Comparison of ENCODE assay signal across 13 cellular contexts in genomic region chr5:172503925-172504730, GRCh38. TPM values are rescaled to one million over a fixed set of nuclear protein-coding genes. Genes with fewer than 3 reads are reported as not detected.
DNase-seq lines count a peak whose midpoint lies in the region; ATAC-seq, FAIRE-seq and TF ChIP-seq lines count a peak whose summit lies in the region.
"Had no signal": no experiment of that assay in that cellular context is flagged by ENCODE, and none has a peak within 500 bp of the region (broad histone marks: within the 10 kb centered on the region; RNA-seq: fewer than 3 reads in every experiment).

No MANE protein-coding gene starts in this region.

- H3K9me3 ChIP-seq in right lobe of liver = no peaks in the 10 kb centered on the region
- H3K9me3 ChIP-seq in HepG2 (ENCODE audit: low read length) = no peaks in the 10 kb centered on the region
- H3K9me3 ChIP-seq in prostate gland = no peaks in the 10 kb centered on the region

- TF ChIP-seq CTCF in right lobe of liver (IDR thresholded peaks at IDR 0.05) (no peak), HepG2 (CRISPR knock-in tag; IDR thresholded peaks at IDR 0.05) (no peak), prostate gland (IDR thresholded peaks at IDR 0.05) (no peak)

- CTCF ChIA-PET in HepG2 (lab: Yijun Ruan, JAX; ENCODE audit: low intra/inter-chr PET ratio, low total read pairs) = no interaction called here
- CTCF ChIA-PET in activated naive CD4-positive, alpha-beta T cell treated with anti-CD3 and anti-CD28 coated beads, Interleukin-2, amount 10 ng/mL, durations not matched to agents 7 days and 5 days (lab: Charles Lee) = no interaction called here

- H3K4me1 ChIP-seq in right lobe of liver = no peaks in the 10 kb centered on the region
- H3K4me1 ChIP-seq in HepG2 (ENCODE audit: insufficient read depth, low read length) = no peaks in the 10 kb centered on the region
- no peaks in the 10 kb centered on the region for H3K4me1 ChIP-seq in prostate gland (replicated peaks)

- H3K27ac Mint-ChIP-seq in activated naive CD4-positive, alpha-beta T cell treated with anti-CD3 and anti-CD28 coated beads, Interleukin-2, amount 10 ng/mL, durations not matched to agents 7 days and 5 days = no peak overlapping the region

- no peak for TF ChIP-seq POLR2A in right lobe of liver (IDR thresholded peaks at IDR 0.05)
- TF ChIP-seq POLR2A in HepG2 (IDR thresholded peaks at IDR 0.05; ENCODE audit: insufficient read depth in 1 of 2, low read depth in 2 of 2, low read length in 2 of 2) = no peak
- no peak for TF ChIP-seq POLR2A in prostate gland (IDR thresholded peaks at IDR 0.05)

- H2AFZ ChIP-seq in HepG2 (ENCODE audit: low read length) = no peak overlapping the region

- no peak overlapping the region for H3K4me2 ChIP-seq in HepG2 (ENCODE audit: low read depth, low read length)

- H3K27me3 ChIP-seq in right lobe of liver = no peaks in the 10 kb centered on the region
- peaks cover 3 to 8% of the 10 kb centered on the region in 2 experiments; a peak in 1 of 5 replicates for H3K27me3 ChIP-seq in HepG2 (ENCODE audit: control insufficient read depth in 1 of 2, insufficient read depth in 2 of 2, low read length in 2 of 2)
- no peaks in the 10 kb centered on the region for H3K27me3 ChIP-seq in prostate gland (replicated peaks; ENCODE audit: insufficient read depth)

- H3K27me3 Mint-ChIP-seq in activated naive CD4-positive, alpha-beta T cell treated with anti-CD3 and anti-CD28 coated beads, Interleukin-2, amount 10 ng/mL, durations not matched to agents 7 days and 5 days = peaks cover 20% of the 10 kb centered on the region

- no peak for ATAC-seq in right lobe of liver
- no peak for ATAC-seq in HepG2
- ATAC-seq in left ventricle myocardium superior = peak; percentile 92
- ATAC-seq in activated CD4-positive, CD25-positive, alpha-beta regulatory T cell treated with anti-CD3 and anti-CD28 coated beads, Interleukin-2, amount 50 U/mL, for 24 hours = no peak

- intact Hi-C loops in right lobe of liver (cut with DNase I) (no loop called here), HepG2 (cut with micrococcal nuclease; ENCODE audit: unreplicated experiment) (no loop called here), left ventricle myocardium superior (cut with micrococcal nuclease) (no loop called here), prostate gland (cut with DNase I) (no loop called here)

- BruUV-seq in HepG2 (replicated peaks; lab: Mats Ljungman, UMichigan) = no TSS peak

- no peak for TF ChIP-seq RAD21 in HepG2 (CRISPR knock-in tag; IDR thresholded peaks at IDR 0.05)

- H3K9me3 Mint-ChIP-seq in activated naive CD4-positive, alpha-beta T cell treated with anti-CD3 and anti-CD28 coated beads, Interleukin-2, amount 10 ng/mL, durations not matched to agents 7 days and 5 days = no peaks in the 10 kb centered on the region

- in situ Hi-C loops in HepG2 (cut with HindIII; ENCODE audit: extremely low pct_ligation_motif_present, low pct_unique_long_range_greater_than_20kb) = no loop called here

- H3K36me3 ChIP-seq in right lobe of liver (no peaks in the 10 kb centered on the region), HepG2 (replicated peaks in 1 of 2; ENCODE audit: control insufficient read depth in 1 of 2, insufficient read depth in 2 of 2, low read length in 2 of 2) (no peaks in the 10 kb centered on the region), prostate gland (no peaks in the 10 kb centered on the region)

- no peaks in the 10 kb centered on the region for H3K79me2 ChIP-seq in HepG2 (ENCODE audit: insufficient read depth, low read length)

- H3K4me3 Mint-ChIP-seq in activated naive CD4-positive, alpha-beta T cell treated with anti-CD3 and anti-CD28 coated beads, Interleukin-2, amount 10 ng/mL, durations not matched to agents 7 days and 5 days = no peak overlapping the region

- H3K36me3 Mint-ChIP-seq in activated naive CD4-positive, alpha-beta T cell treated with anti-CD3 and anti-CD28 coated beads, Interleukin-2, amount 10 ng/mL, durations not matched to agents 7 days and 5 days = no peaks in the 10 kb centered on the region

- POLR2A ChIA-PET in HepG2 (lab: Yijun Ruan, JAX) = no interaction called here

- no peaks in the 10 kb centered on the region for H4K20me1 ChIP-seq in HepG2 (ENCODE audit: insufficient read depth, low read length)

- H3K4me3 ChIP-seq in right lobe of liver = no peak overlapping the region
- no peak overlapping the region for H3K4me3 ChIP-seq in HepG2 (replicated peaks in 1 of 3; ENCODE audit: insufficient read depth in 1 of 3, low read depth in 2 of 3, low read length in 3 of 3)
- H3K4me3 ChIP-seq in prostate gland = no peak overlapping the region

- no peak overlapping the region for H3K9ac ChIP-seq in HepG2 (ENCODE audit: insufficient read depth, low read depth, low read length)

- 66% methylated on average over 5 of the region's 11 CpGs for WGBS in right lobe of liver (ENCODE audit: insufficient coverage, low coverage, low lambda C conversion rate, missing lambda C conversion rate)
- 34% methylated on average over 10 of the region's 11 CpGs for WGBS in HepG2 (ENCODE audit: low lambda C conversion rate)
- WGBS in prostate gland = 65% methylated on average over 11 of the region's 11 CpGs

- H3K4me1 Mint-ChIP-seq in activated naive CD4-positive, alpha-beta T cell treated with anti-CD3 and anti-CD28 coated beads, Interleukin-2, amount 10 ng/mL, durations not matched to agents 7 days and 5 days = no peaks in the 10 kb centered on the region

- TF ChIP-seq EP300 in HepG2 (IDR thresholded peaks at IDR 0.05; ENCODE audit: low read depth in 2 of 2, low read length in 2 of 2) (no peak), HepG2 (CRISPR knock-in tag; IDR thresholded peaks at IDR 0.05; ENCODE audit: borderline replicate concordance) (no peak)

- DNase-seq in right lobe of liver = peak in 2 of 3 donors; percentile 19 to 27
- DNase-seq in HepG2 (ENCODE audit: low spot score) = no peak
- DNase-seq in left ventricle myocardium superior = peak; percentile 87
- DNase-seq in prostate gland (ENCODE audit: low spot score) = peak; percentile 2
- no peak for DNase-seq in SKM-1 treated with dmso at 0.1 percent for 144 hours (lab: John Stamatoyannopoulos, UW; ENCODE audit: unreplicated experiment)
- DNase-seq in activated naive CD4-positive, alpha-beta T cell treated with anti-CD3 and anti-CD28 coated beads, Interleukin-2, amount 10 ng/mL, durations not matched to agents 7 days and 5 days = no peak
- DNase-seq in GOT3 (lab: John Stamatoyannopoulos, UW) = no peak
- DNase-seq: glutamatergic neuron, NCI-H1048, NCI-H345 had no signal

- peak overlapping the region in 1 of 3 donors; percentile 16 for H3K27ac ChIP-seq in right lobe of liver
- no peak overlapping the region for H3K27ac ChIP-seq in HepG2 (ENCODE audit: extremely low read length, insufficient read depth, low read length)
- peak overlapping the region; percentile 3 to 6 for H3K27ac ChIP-seq in prostate gland

- no peak for FAIRE-seq in HepG2 (lab: Jason Lieb, UNC)
- FAIRE-seq: HTR-8/SVneo, RCC 7860 had no signal

TF ChIP-seq in HepG2, 621 proteins besides CTCF, POLR2A, EP300 and RAD21 (continues in another document):
- TF ChIP-seq NR0B2 (CRISPR knock-in tag; IDR thresholded peaks at IDR 0.05) (no peak), FIP1L1 (IDR thresholded peaks at IDR 0.05; ENCODE audit: borderline replicate concordance, insufficient read depth, low read depth, low read length) (no peak), NAIF1 (CRISPR knock-in tag; IDR thresholded peaks at IDR 0.05; ENCODE audit: borderline replicate concordance) (no peak), CBX1 (IDR thresholded peaks at IDR 0.05; ENCODE audit: low read depth) (no peak), ZNF550 (CRISPR knock-in tag; IDR thresholded peaks at IDR 0.05; ENCODE audit: borderline replicate concordance) (no peak), ZMYM2 (CRISPR knock-in tag; IDR thresholded peaks at IDR 0.05) (no peak), EZH2 (conservative IDR thresholded peaks at IDR 0.05; ENCODE audit: low read depth, low read length) (no peak)

RNA-seq across cellular contexts. Expression of gene SH3PXD2B, which starts 49.8 kb away (rescaled TPM):
- total RNA-seq in right lobe of liver = 1 to 10 TPM; 2.5 to 6.8 (median 5.2) TPM
- 3.4 and 3.8 TPM in 2 replicates for total RNA-seq in HepG2 (2016; rRNA removed; fragmentation: Illumina TruSeq; extraction: Trizol)
- total RNA-seq in HepG2 (2016; cell fraction: cytosol; rRNA removed; fragmentation: Illumina TruSeq; extraction: Trizol; ENCODE audit: low read depth) = 1.1 and 1.3 TPM in 2 replicates
- total RNA-seq in HepG2 (2016; cell fraction: insoluble cytoplasmic fraction; rRNA removed; fragmentation: Illumina TruSeq; extraction: Trizol) = 3.2 and 3.8 TPM in 2 replicates
- total RNA-seq in HepG2 (2016; cell fraction: membrane; rRNA removed; fragmentation: Illumina TruSeq; extraction: Trizol) = 1.5 and 2.4 TPM in 2 replicates
- total RNA-seq in HepG2 (2016; cell fraction: nucleus; rRNA removed; fragmentation: Illumina TruSeq; extraction: Trizol) = 3.8 TPM in 2 replicates
- polyA plus RNA-seq in HepG2 (2011; rRNA removed) = 4.6 and 5.3 TPM in 2 replicates
- polyA plus RNA-seq in HepG2 (2011; cell fraction: cytosol; rRNA removed) = 1.9 and 2.4 TPM in 2 replicates
- 6.3 and 6.6 TPM in 2 replicates for polyA plus RNA-seq in HepG2 (2011; cell fraction: nucleus; rRNA removed)
- 3.7 and 4.6 TPM in 2 replicates for polyA plus RNA-seq in HepG2 (2012)
- polyA plus RNA-seq in HepG2 (2016; cell fraction: cytosol; fragmentation: Illumina TruSeq; extraction: Trizol; ENCODE audit: low read depth) = 0.45 and 0.58 TPM in 2 replicates
- polyA plus RNA-seq in HepG2 (2016; cell fraction: insoluble cytoplasmic fraction; fragmentation: Illumina TruSeq; extraction: Trizol; ENCODE audit: low read depth) = 4.5 and 5.7 TPM in 2 replicates
- 0.58 and 1.3 TPM in 2 replicates for polyA plus RNA-seq in HepG2 (2016; cell fraction: membrane; fragmentation: Illumina TruSeq; extraction: Trizol; ENCODE audit: low read depth)
- polyA plus RNA-seq in HepG2 (2016; cell fraction: nucleus; fragmentation: Illumina TruSeq; extraction: Trizol; ENCODE audit: insufficient read depth, low read depth) = 4.4 and 5.5 TPM in 2 replicates
- polyA minus RNA-seq in HepG2 (2011; rRNA and poly(A)+ RNA removed; ENCODE audit: low replicate concordance) = 6.5 and 8.9 TPM in 2 replicates
- 4.5 and 5.0 TPM in 2 replicates for polyA minus RNA-seq in HepG2 (2011; cell fraction: cytosol; rRNA and poly(A)+ RNA removed)
- polyA minus RNA-seq in HepG2 (2011; cell fraction: nucleus; rRNA and poly(A)+ RNA removed) = 4.5 and 4.7 TPM in 2 replicates
- 5.0 TPM for total RNA-seq in left ventricle myocardium superior
- 10 to 100 TPM; 15.8 to 38.0 TPM for total RNA-seq in prostate gland

Comparison
In these comparisons a context has a peak if more than half of its experiments do, and no peak if none do; other contexts are left out.
1. DNase-seq: peak in right lobe of liver (2 of 3), left ventricle myocardium superior (single experiment) and prostate gland (single experiment); none in HepG2 (single experiment), SKM-1 treated with dmso at 0.1 percent for 144 hours (single experiment), activated naive CD4-positive, alpha-beta T cell treated with anti-CD3 and anti-CD28 coated beads, Interleukin-2, amount 10 ng/mL, durations not matched to agents 7 days and 5 days (single experiment) and GOT3 (single experiment).